ENCODE assay signal across 1 cellular context in genomic region chr9:78606011-78606410, GRCh38.
TF ChIP-seq lines count a peak whose summit lies in the region.

No MANE protein-coding gene starts in this region.

TF ChIP-seq in IMR-90, 13 proteins besides CTCF, POLR2A, EP300 and RAD21 (continued from another document):
- TF ChIP-seq RFX5 (IDR thresholded peaks at IDR 0.05; ENCODE audit: low read depth, low read length) (no peak), CHD1 (IDR thresholded peaks at IDR 0.05; ENCODE audit: low read depth, low read length) (no peak)
TF ChIP-seq in IMR-90: peak in this region for 0.
